Comparison of ENCODE assay signal across 1 cellular context in the genomic region with DNA sequence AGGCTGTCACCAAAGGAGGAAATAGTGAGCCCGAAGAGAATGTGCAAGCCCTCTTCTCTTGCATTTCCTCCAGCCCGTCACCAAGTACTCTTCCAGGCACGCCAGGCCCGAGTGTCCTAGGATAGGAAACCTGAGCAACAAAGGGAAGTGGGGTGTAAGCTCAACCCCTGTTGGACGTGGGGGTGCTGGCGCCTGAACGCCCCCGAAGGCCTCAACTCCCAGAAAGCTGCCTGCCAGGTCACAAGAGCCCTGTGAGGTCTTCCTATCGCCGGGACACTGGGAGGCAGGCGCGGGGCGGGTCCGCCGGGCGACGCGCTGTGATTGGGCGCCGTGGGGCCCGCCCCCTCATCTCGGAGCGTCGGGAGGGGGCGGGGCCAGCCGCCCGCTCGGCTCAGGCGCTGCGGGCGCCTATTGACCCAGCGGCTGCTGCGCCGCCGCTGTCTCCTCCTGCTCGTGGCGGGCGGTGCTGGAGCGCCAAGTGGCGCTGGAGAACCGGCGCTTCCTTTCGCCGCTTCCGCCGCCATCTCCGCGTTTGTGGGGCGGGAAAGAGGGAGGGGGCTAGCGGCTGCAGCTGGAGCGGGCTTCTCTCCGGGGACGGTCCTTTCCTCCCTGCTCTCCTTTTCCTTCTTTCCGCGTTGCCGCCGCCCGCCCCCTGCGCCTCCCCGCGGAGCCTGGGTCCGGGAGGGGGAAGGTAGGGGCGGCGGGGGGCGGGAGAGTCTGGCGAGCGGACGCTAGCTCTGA.
TF ChIP-seq lines count a peak whose summit lies in the region.

No MANE protein-coding gene starts in this region.

TF ChIP-seq in HepG2, 621 proteins besides CTCF, POLR2A, EP300 and RAD21 (continued from another document and continues in another):
- TF ChIP-seq JUN (CRISPR knock-in tag; IDR thresholded peaks at IDR 0.05) (no peak), CCAR2 (optimal IDR thresholded peaks at IDR 0.05; ENCODE audit: low read depth, low read length) (no peak), ZNF263 (CRISPR knock-in tag; IDR thresholded peaks at IDR 0.05) (no peak), BCL6 (CRISPR knock-in tag; IDR thresholded peaks at IDR 0.05) (no peak; the same call in 1 of the 2 replicates), AGO1 (IDR thresholded peaks at IDR 0.05; ENCODE audit: low read depth, low read length, poor library complexity, severe bottlenecking) (no peak), NFKBIZ (CRISPR knock-in tag; IDR thresholded peaks at IDR 0.05) (no peak), NAIF1 (CRISPR knock-in tag; IDR thresholded peaks at IDR 0.05; ENCODE audit: borderline replicate concordance) (no peak), TP53 (CRISPR knock-in tag; conservative IDR thresholded peaks at IDR 0.05) (no peak), KMT2A (CRISPR knock-in tag; IDR thresholded peaks at IDR 0.05) (peak; percentile 60; the same call in 1 of the 2 replicates), SSRP1 (CRISPR knock-in tag; IDR thresholded peaks at IDR 0.05) (no peak), FOSL2 (CRISPR knock-in tag; IDR thresholded peaks at IDR 0.05) (peak; percentile 16; the same call in 1 of the 2 replicates), GTF3A (CRISPR knock-in tag; conservative IDR thresholded peaks at IDR 0.05) (no peak), ZNF282 (IDR thresholded peaks at IDR 0.05; ENCODE audit: partially characterized antibody) (no peak), AHR (CRISPR knock-in tag; IDR thresholded peaks at IDR 0.05) (peak; percentile 50; the same call in 1 of the 2 replicates), PPARG (CRISPR knock-in tag; conservative IDR thresholded peaks at IDR 0.05) (peak; percentile 36; the same call in 1 of the 2 replicates), ZSCAN31 (CRISPR knock-in tag; IDR thresholded peaks at IDR 0.05; ENCODE audit: low read depth) (no peak; the same call in 1 of the 2 replicates), FOXC1 (CRISPR knock-in tag; IDR thresholded peaks at IDR 0.05; ENCODE audit: borderline replicate concordance) (no peak), SOX6 (IDR thresholded peaks at IDR 0.05) (no peak), SOX6 (CRISPR knock-in tag; IDR thresholded peaks at IDR 0.05) (peak; percentile 42), SAFB2 (CRISPR knock-in tag; IDR thresholded peaks at IDR 0.05; ENCODE audit: borderline replicate concordance, low read depth) (no peak; the same call in 1 of the 2 replicates), PHF8 (CRISPR knock-in tag; IDR thresholded peaks at IDR 0.05) (peak; percentile 81), NFKB2 (CRISPR knock-in tag; IDR thresholded peaks at IDR 0.05; ENCODE audit: borderline replicate concordance) (peak; percentile 70; the same call in 1 of the 2 replicates)
- TF ChIP-seq, protein P1, sequence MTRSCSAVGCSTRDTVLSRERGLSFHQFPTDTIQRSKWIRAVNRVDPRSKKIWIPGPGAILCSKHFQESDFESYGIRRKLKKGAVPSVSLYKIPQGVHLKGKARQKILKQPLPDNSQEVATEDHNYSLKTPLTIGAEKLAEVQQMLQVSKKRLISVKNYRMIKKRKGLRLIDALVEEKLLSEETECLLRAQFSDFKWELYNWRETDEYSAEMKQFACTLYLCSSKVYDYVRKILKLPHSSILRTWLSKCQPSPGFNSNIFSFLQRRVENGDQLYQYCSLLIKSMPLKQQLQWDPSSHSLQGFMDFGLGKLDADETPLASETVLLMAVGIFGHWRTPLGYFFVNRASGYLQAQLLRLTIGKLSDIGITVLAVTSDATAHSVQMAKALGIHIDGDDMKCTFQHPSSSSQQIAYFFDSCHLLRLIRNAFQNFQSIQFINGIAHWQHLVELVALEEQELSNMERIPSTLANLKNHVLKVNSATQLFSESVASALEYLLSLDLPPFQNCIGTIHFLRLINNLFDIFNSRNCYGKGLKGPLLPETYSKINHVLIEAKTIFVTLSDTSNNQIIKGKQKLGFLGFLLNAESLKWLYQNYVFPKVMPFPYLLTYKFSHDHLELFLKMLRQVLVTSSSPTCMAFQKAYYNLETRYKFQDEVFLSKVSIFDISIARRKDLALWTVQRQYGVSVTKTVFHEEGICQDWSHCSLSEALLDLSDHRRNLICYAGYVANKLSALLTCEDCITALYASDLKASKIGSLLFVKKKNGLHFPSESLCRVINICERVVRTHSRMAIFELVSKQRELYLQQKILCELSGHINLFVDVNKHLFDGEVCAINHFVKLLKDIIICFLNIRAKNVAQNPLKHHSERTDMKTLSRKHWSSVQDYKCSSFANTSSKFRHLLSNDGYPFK (CRISPR knock-in tag; IDR thresholded peaks at IDR 0.05; ENCODE audit: borderline replicate concordance) = peak; percentile 48; the same call in 1 of the 2 replicates
- TF ChIP-seq, protein P2, sequence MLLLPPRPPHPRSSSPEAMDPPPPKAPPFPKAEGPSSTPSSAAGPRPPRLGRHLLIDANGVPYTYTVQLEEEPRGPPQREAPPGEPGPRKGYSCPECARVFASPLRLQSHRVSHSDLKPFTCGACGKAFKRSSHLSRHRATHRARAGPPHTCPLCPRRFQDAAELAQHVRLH (CRISPR knock-in tag; IDR thresholded peaks at IDR 0.05; ENCODE audit: borderline replicate concordance, low read depth) = peak; percentile 78; the same call in 1 of the 2 replicates
- TF ChIP-seq, protein P3, sequence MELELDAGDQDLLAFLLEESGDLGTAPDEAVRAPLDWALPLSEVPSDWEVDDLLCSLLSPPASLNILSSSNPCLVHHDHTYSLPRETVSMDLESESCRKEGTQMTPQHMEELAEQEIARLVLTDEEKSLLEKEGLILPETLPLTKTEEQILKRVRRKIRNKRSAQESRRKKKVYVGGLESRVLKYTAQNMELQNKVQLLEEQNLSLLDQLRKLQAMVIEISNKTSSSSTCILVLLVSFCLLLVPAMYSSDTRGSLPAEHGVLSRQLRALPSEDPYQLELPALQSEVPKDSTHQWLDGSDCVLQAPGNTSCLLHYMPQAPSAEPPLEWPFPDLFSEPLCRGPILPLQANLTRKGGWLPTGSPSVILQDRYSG (CRISPR knock-in tag; IDR thresholded peaks at IDR 0.05) = 0 out of 2 replicates have a peak, but pooled peaks have one; percentile 79
- TF ChIP-seq, protein P4, sequence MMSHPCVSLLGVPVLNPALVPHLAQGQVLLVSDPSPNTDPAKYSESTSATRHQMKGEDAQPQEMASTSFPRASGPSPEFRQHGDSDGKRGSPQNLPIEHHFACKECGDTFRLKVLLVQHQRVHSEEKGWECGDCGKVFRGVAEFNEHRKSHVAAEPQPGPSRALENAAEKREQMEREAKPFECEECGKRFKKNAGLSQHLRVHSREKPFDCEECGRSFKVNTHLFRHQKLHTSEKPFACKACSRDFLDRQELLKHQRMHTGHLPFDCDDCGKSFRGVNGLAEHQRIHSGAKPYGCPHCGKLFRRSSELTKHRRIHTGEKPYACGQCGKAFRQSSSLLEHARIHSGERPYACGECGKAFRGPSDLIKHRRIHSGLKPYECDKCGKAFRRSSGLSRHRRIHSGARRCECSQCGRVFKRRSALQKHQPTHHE (CRISPR knock-in tag; IDR thresholded peaks at IDR 0.05; ENCODE audit: borderline replicate concordance) = no peak
- TF ChIP-seq, protein P5, sequence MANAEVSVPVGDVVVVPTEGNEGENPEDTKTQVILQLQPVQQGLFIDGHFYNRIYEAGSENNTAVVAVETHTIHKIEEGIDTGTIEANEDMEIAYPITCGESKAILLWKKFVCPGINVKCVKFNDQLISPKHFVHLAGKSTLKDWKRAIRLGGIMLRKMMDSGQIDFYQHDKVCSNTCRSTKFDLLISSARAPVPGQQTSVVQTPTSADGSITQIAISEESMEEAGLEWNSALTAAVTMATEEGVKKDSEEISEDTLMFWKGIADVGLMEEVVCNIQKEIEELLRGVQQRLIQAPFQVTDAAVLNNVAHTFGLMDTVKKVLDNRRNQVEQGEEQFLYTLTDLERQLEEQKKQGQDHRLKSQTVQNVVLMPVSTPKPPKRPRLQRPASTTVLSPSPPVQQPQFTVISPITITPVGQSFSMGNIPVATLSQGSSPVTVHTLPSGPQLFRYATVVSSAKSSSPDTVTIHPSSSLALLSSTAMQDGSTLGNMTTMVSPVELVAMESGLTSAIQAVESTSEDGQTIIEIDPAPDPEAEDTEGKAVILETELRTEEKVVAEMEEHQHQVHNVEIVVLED (CRISPR knock-in tag; IDR thresholded peaks at IDR 0.05; ENCODE audit: borderline replicate concordance) = 0 out of 2 replicates have a peak, but pooled peaks have one; percentile 15
- TF ChIP-seq, protein P6, sequence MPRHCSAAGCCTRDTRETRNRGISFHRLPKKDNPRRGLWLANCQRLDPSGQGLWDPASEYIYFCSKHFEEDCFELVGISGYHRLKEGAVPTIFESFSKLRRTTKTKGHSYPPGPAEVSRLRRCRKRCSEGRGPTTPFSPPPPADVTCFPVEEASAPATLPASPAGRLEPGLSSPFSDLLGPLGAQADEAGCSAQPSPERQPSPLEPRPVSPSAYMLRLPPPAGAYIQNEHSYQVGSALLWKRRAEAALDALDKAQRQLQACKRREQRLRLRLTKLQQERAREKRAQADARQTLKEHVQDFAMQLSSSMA (CRISPR knock-in tag; IDR thresholded peaks at IDR 0.05) = no peak
- TF ChIP-seq, protein P7, sequence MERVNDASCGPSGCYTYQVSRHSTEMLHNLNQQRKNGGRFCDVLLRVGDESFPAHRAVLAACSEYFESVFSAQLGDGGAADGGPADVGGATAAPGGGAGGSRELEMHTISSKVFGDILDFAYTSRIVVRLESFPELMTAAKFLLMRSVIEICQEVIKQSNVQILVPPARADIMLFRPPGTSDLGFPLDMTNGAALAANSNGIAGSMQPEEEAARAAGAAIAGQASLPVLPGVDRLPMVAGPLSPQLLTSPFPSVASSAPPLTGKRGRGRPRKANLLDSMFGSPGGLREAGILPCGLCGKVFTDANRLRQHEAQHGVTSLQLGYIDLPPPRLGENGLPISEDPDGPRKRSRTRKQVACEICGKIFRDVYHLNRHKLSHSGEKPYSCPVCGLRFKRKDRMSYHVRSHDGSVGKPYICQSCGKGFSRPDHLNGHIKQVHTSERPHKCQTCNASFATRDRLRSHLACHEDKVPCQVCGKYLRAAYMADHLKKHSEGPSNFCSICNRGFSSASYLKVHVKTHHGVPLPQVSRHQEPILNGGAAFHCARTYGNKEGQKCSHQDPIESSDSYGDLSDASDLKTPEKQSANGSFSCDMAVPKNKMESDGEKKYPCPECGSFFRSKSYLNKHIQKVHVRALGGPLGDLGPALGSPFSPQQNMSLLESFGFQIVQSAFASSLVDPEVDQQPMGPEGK (CRISPR knock-in tag; IDR thresholded peaks at IDR 0.05) = peak; percentile 69; the same call in 1 of the 2 replicates
- TF ChIP-seq, protein P8, sequence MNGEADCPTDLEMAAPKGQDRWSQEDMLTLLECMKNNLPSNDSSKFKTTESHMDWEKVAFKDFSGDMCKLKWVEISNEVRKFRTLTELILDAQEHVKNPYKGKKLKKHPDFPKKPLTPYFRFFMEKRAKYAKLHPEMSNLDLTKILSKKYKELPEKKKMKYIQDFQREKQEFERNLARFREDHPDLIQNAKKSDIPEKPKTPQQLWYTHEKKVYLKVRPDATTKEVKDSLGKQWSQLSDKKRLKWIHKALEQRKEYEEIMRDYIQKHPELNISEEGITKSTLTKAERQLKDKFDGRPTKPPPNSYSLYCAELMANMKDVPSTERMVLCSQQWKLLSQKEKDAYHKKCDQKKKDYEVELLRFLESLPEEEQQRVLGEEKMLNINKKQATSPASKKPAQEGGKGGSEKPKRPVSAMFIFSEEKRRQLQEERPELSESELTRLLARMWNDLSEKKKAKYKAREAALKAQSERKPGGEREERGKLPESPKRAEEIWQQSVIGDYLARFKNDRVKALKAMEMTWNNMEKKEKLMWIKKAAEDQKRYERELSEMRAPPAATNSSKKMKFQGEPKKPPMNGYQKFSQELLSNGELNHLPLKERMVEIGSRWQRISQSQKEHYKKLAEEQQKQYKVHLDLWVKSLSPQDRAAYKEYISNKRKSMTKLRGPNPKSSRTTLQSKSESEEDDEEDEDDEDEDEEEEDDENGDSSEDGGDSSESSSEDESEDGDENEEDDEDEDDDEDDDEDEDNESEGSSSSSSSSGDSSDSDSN (CRISPR knock-in tag; IDR thresholded peaks at IDR 0.05) = no peak; the same call in 1 of the 2 replicates
- TF ChIP-seq, protein P9, sequence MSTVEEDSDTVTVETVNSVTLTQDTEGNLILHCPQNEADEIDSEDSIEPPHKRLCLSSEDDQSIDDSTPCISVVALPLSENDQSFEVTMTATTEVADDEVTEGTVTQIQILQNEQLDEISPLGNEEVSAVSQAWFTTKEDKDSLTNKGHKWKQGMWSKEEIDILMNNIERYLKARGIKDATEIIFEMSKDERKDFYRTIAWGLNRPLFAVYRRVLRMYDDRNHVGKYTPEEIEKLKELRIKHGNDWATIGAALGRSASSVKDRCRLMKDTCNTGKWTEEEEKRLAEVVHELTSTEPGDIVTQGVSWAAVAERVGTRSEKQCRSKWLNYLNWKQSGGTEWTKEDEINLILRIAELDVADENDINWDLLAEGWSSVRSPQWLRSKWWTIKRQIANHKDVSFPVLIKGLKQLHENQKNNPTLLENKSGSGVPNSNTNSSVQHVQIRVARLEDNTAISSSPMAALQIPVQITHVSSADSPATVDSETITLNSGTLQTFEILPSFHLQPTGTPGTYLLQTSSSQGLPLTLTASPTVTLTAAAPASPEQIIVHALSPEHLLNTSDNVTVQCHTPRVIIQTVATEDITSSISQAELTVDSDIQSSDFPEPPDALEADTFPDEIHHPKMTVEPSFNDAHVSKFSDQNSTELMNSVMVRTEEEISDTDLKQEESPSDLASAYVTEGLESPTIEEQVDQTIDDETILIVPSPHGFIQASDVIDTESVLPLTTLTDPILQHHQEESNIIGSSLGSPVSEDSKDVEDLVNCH (CRISPR knock-in tag; IDR thresholded peaks at IDR 0.05) = no peak
